In the genomic region with DNA sequence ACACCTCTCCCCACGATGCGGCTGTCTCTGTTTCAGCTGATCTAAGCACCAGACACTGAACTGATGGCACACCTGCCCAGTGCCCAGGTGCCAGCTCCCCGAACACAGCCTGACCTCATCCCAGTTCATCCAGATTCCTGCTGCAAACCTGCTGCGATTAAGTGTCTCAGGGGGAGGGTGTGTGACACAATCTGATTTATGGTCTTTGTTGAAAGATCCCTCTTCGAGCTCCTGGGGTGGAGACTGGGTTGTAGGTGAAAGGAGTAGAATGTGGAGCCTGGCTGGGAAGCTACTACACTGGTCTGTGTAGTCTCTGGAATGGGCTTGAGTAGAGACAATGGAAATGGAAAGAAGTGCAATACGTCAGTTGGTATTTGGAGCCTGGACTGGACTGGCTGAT, we compare ENCODE assay signal across 24 cellular contexts.
DNase-seq lines count a peak whose midpoint lies in the region; ATAC-seq and TF ChIP-seq lines count a peak whose summit lies in the region.
"Had no signal": no experiment of that assay in that cellular context is flagged by ENCODE, and none has a peak within 500 bp of the region (broad histone marks: within the 10 kb centered on the region; RNA-seq: fewer than 3 reads in every experiment).

No MANE protein-coding gene starts in this region.

- H3K9me3 Mint-ChIP-seq in brain, result peaks cover 0 to 16% (median 0%) of the 10 kb centered on the region in 5 experiments
- H3K9me3 Mint-ChIP-seq: activated B cell treated with CpG ODN at 0.5 μM for 24 hours; activated naive CD8-positive, alpha-beta T cell treated with anti-CD3 and anti-CD28 coated beads, Interleukin-2, amount 10 ng/mL, durations not matched to agents 7 days and 5 days had no signal

- H3K36me3 ChIP-seq in H7 (replicated peaks; ENCODE audit: control insufficient read depth, insufficient read depth, low read length), result no peaks in the 10 kb centered on the region
- H3K36me3 ChIP-seq: HAP-1, sigmoid colon, thyroid gland had no signal

- H3K4me3 ChIP-seq in H7 (ENCODE audit: insufficient read depth, low read depth, low read length), result no peak overlapping the region
- H3K4me3 ChIP-seq: HAP-1, PC-9, sigmoid colon, thyroid gland had no signal

- H3K27me3 Mint-ChIP-seq in brain, result no peaks in the 10 kb centered on the region
- H3K27me3 Mint-ChIP-seq: activated naive CD8-positive, alpha-beta T cell treated with anti-CD3 and anti-CD28 coated beads, Interleukin-2, amount 10 ng/mL, durations not matched to agents 7 days and 5 days had no signal

- ATAC-seq in HG03565 (IDR thresholded peaks at IDR 0.05; ENCODE audit: unreplicated experiment), result no peak
- ATAC-seq in HG03521 (IDR thresholded peaks at IDR 0.05; ENCODE audit: unreplicated experiment), result no peak
- ATAC-seq: stimulated activated naive CD8-positive, alpha-beta T cell treated with anti-CD3 and anti-CD28 coated beads, Interleukin-15, Interleukin-2, amounts not matched to agents 100 U/mL and 50 U/mL, for 24 hours had no signal

- H3K36me3 Mint-ChIP-seq in brain, result no peaks in the 10 kb centered on the region
- H3K36me3 Mint-ChIP-seq: activated naive CD8-positive, alpha-beta T cell treated with anti-CD3 and anti-CD28 coated beads, Interleukin-2, amount 10 ng/mL, durations not matched to agents 7 days and 5 days had no signal

- DNase-seq in DMS79 (lab: John Stamatoyannopoulos, UW), result peak; percentile 77
- DNase-seq in NCI-H1417 treated with DMSO at 0.1 percent for 48 hours (lab: John Stamatoyannopoulos, UW), result peak; percentile 95
- peak; percentile 95 for DNase-seq in NCI-H345 (lab: John Stamatoyannopoulos, UW)
- DNase-seq in GDM1 (lab: John Stamatoyannopoulos, UW), result no peak
- DNase-seq in H7, result no peak
- DNase-seq: ACHN; activated B cell treated with CpG ODN at 0.5 μM for 24 hours; activated CD4-positive, alpha-beta T cell treated with anti-CD3 and anti-CD28 coated beads, Interleukin-2, amount 50 U/mL, for 48 hours; activated naive CD8-positive, alpha-beta T cell treated with anti-CD3 and anti-CD28 coated beads, Interleukin-2, amount 10 ng/mL, durations not matched to agents 7 days and 5 days; cerebellar nuclear complex; head of caudate nucleus; KG1; MM.1S; NCI-H2081 treated with DMSO at 0.1 percent for 48 hours; PC-9; SHP77; sigmoid colon; stimulated activated naive CD8-positive, alpha-beta T cell treated with anti-CD3 and anti-CD28 coated beads, Interleukin-15, Interleukin-2, amounts not matched to agents 100 U/mL and 50 U/mL, for 24 hours; SW 1271; thyroid gland had no signal

- no peak for TF ChIP-seq CTCF in brain (conservative IDR thresholded peaks at IDR 0.05)

- H3K4me3 Mint-ChIP-seq in brain, result peak overlapping the region in 1 of 5 experiments; percentile 33
- H3K4me3 Mint-ChIP-seq: activated B cell treated with CpG ODN at 0.5 μM for 24 hours; activated naive CD8-positive, alpha-beta T cell treated with anti-CD3 and anti-CD28 coated beads, Interleukin-2, amount 10 ng/mL, durations not matched to agents 7 days and 5 days had no signal

- peak overlapping the region in 3 of 5 experiments; percentile 11 to 88 (median 50) for H3K27ac Mint-ChIP-seq in brain
- H3K27ac Mint-ChIP-seq: activated B cell treated with CpG ODN at 0.5 μM for 24 hours; activated naive CD8-positive, alpha-beta T cell treated with anti-CD3 and anti-CD28 coated beads, Interleukin-2, amount 10 ng/mL, durations not matched to agents 7 days and 5 days had no signal

- H3K27me3 ChIP-seq in H7 (ENCODE audit: control insufficient read depth, insufficient read depth, low read length), result no peaks in the 10 kb centered on the region
- H3K27me3 ChIP-seq: sigmoid colon, thyroid gland had no signal

- peaks cover 36% of the 10 kb centered on the region for H3K4me1 Mint-ChIP-seq in brain
- H3K4me1 Mint-ChIP-seq: activated B cell treated with CpG ODN at 0.5 μM for 24 hours; activated naive CD8-positive, alpha-beta T cell treated with anti-CD3 and anti-CD28 coated beads, Interleukin-2, amount 10 ng/mL, durations not matched to agents 7 days and 5 days had no signal

Comparison
In these comparisons a context has a peak if more than half of its experiments do, and no peak if none do; other contexts are left out.
1. DNase-seq: peak in DMS79 (single experiment), NCI-H1417 treated with DMSO at 0.1 percent for 48 hours (single experiment) and NCI-H345 (single experiment); none in GDM1 (single experiment) and H7 (single experiment).